35 cellular contexts compared by ENCODE assay signal in the genomic region with DNA sequence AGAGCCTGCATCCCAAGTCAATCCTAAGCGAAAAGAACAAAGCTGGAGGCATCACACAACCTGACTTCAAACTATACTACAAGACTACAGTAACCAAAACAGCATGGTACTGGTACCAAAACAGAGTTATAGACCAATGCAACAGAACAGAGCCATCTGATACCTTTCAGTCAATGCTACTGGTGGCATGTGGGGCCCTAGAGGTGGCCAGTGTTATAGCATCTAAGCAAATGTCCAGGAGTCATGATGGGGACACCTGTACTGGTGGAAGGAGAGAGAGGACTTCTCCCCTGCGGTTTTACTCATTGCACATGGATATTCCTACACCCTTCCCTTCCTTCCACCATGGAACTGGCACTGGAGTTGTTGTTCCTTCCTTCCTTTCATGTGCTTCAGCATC. TPM values are rescaled to one million over a fixed set of nuclear protein-coding genes. Genes with fewer than 3 reads are reported as not detected.
"Had no signal": no experiment of that assay in that cellular context is flagged by ENCODE, and none has a peak within 500 bp of the region (broad histone marks: within the 10 kb centered on the region; RNA-seq: fewer than 3 reads in every experiment).

No MANE protein-coding gene starts in this region.

- H3K36me3 Mint-ChIP-seq: activated CD4-positive, alpha-beta memory T cell treated with anti-CD3 and anti-CD28 coated beads for 36 hours; activated naive CD4-positive, alpha-beta T cell treated with anti-CD3 and anti-CD28 coated beads, Interleukin-2, amount 50 U/mL, for 72 hours had no signal

- H3K27ac ChIP-seq: adrenal gland, body of pancreas, breast epithelium, RWPE1 had no signal

- H3K27ac Mint-ChIP-seq: activated CD4-positive, alpha-beta memory T cell treated with anti-CD3 and anti-CD28 coated beads for 36 hours; activated naive CD4-positive, alpha-beta T cell treated with anti-CD3 and anti-CD28 coated beads for 36 hours; activated naive CD4-positive, alpha-beta T cell treated with anti-CD3 and anti-CD28 coated beads, Interleukin-2, amount 50 U/mL, for 72 hours; activated T-helper 1 cell treated with anti-CD3 and anti-CD28 coated beads, Interleukin-12 subunit alpha, Interleukin-12 subunit beta, Interleukin-2, Interleukin-4 antibody, amounts not matched to agents 30 ng/mL and 10 ng/mL and 1 ng/mL, durations not matched to agents 14 hours and 24 hours and 36 hours had no signal

- DNase-seq: activated CD4-positive, alpha-beta memory T cell treated with anti-CD3 and anti-CD28 coated beads for 36 hours; activated CD4-positive, alpha-beta T cell treated with anti-CD3 and anti-CD28 coated beads for 4 hours; activated CD4-positive, alpha-beta T cell treated with anti-CD3 and anti-CD28 coated beads, Interleukin-2, amount 50 U/mL, for 1 hour; activated CD8-positive, alpha-beta memory T cell treated with anti-CD3 and anti-CD28 coated beads, Interleukin-2, amount 50 U/mL, for 4 hours; activated gamma-delta T cell treated with Interleukin-2 at 50 U/mL for 16 hours; activated naive CD4-positive, alpha-beta T cell treated with anti-CD3 and anti-CD28 coated beads for 36 hours; activated T-cell treated with anti-CD3 and anti-CD28 coated beads for 4 hours; activated T-cell treated with anti-CD3 and anti-CD28 coated beads, Interleukin-2, amount 50 U/mL, for 4 hours; adrenal gland; body of pancreas; caudate nucleus; cerebellar nuclear complex; MG63; NCI-H1048; NCI-H1105 treated with DMSO at 0.1 percent for 48 hours; NCI-H1436; NCI-H1694; NCI-H1930; NCI-H2081 treated with DMSO at 0.1 percent for 48 hours; NCI-H226; NCI-H446 treated with DMSO at 0.1 percent for 48 hours; NCI-H524; NCI-H69; NCI-H82; SIG-M5; T1000 had no signal

- H3K4me1 ChIP-seq: adrenal gland, body of pancreas, breast epithelium had no signal

- H3K36me3 ChIP-seq: adrenal gland, breast epithelium, MG63 had no signal

- H3K9me3 Mint-ChIP-seq: activated CD4-positive, alpha-beta memory T cell treated with anti-CD3 and anti-CD28 coated beads for 36 hours; activated T-cell treated with anti-CD3 and anti-CD28 coated beads, Interleukin-2, amount 50 U/mL, for 4 hours; activated T-helper 1 cell treated with anti-CD3 and anti-CD28 coated beads, Interleukin-12 subunit alpha, Interleukin-12 subunit beta, Interleukin-2, Interleukin-4 antibody, amounts not matched to agents 30 ng/mL and 10 ng/mL and 1 ng/mL, durations not matched to agents 14 hours and 24 hours and 36 hours had no signal

- ATAC-seq: activated CD4-positive, CD25-positive, alpha-beta regulatory T cell treated with anti-CD3 and anti-CD28 coated beads, Interleukin-2, amount 50 U/mL, for 24 hours; activated naive CD4-positive, alpha-beta T cell treated with anti-CD3 and anti-CD28 coated beads, Interleukin-2, amount 50 U/mL, for 72 hours; activated T-cell treated with anti-CD3 and anti-CD28 coated beads, Interleukin-2, amount 50 U/mL, for 4 hours; body of pancreas; Right ventricle myocardium inferior had no signal

- H3K4me3 Mint-ChIP-seq: activated CD4-positive, alpha-beta memory T cell treated with anti-CD3 and anti-CD28 coated beads for 36 hours; activated naive CD4-positive, alpha-beta T cell treated with anti-CD3 and anti-CD28 coated beads for 36 hours; activated T-cell treated with anti-CD3 and anti-CD28 coated beads, Interleukin-2, amount 50 U/mL, for 4 hours; activated T-helper 1 cell treated with anti-CD3 and anti-CD28 coated beads, Interleukin-12 subunit alpha, Interleukin-12 subunit beta, Interleukin-2, Interleukin-4 antibody, amounts not matched to agents 30 ng/mL and 10 ng/mL and 1 ng/mL, durations not matched to agents 14 hours and 24 hours and 36 hours had no signal

- H3K27me3 ChIP-seq: adrenal gland, body of pancreas had no signal

- H3K9me3 ChIP-seq: adrenal gland, body of pancreas, breast epithelium, MG63 had no signal

- H3K4me3 ChIP-seq: adrenal gland, body of pancreas, breast epithelium, MG63 had no signal

RNA-seq across cellular contexts. Expression of a gene that starts 6.0 kb away (rescaled TPM):
- total RNA-seq: activated CD4-positive, alpha-beta memory T cell treated with anti-CD3 and anti-CD28 coated beads for 36 hours; activated naive CD4-positive, alpha-beta T cell treated with anti-CD3 and anti-CD28 coated beads for 36 hours; activated naive CD4-positive, alpha-beta T cell treated with anti-CD3 and anti-CD28 coated beads, Interleukin-2, amount 50 U/mL, for 72 hours; activated T-cell treated with anti-CD3 and anti-CD28 coated beads, Interleukin-2, amount 50 U/mL, for 4 hours; activated T-helper 1 cell treated with anti-CD3 and anti-CD28 coated beads, Interleukin-12 subunit alpha, Interleukin-12 subunit beta, Interleukin-2, Interleukin-4 antibody, amounts not matched to agents 30 ng/mL and 10 ng/mL and 1 ng/mL, durations not matched to agents 14 hours and 24 hours and 36 hours; body of pancreas; Right ventricle myocardium inferior; SK-MEL-5; T-helper 1 cell treated with Interleukin-12 subunit alpha and Interleukin-12 subunit beta and Interleukin-4 antibody, amounts not matched to agents 30 ng/mL and 1 ng/mL, for 36 hours; T-helper 2 cell treated with Interferon-gamma antibody and Interleukin-4, amounts not matched to agents 100 ng/mL and 5 ng/mL, for 36 hours had no signal
